In genomic region chr2:44040365-44040764, GRCh38 we compare ENCODE assay signal across 26 cellular contexts.
"Had no signal": no experiment of that assay in that cellular context is flagged by ENCODE, and none has a peak within 500 bp of the region (broad histone marks: within the 10 kb centered on the region; RNA-seq: fewer than 3 reads in every experiment).

No MANE protein-coding gene starts in this region.

- H3K27me3 Mint-ChIP-seq: stimulated activated naive B cell treated with anti-CD40 and anti-IgM and Interleukin-4, amounts not matched to agents 10 μg/mL and 1 μg/mL and 100 μg/mL, for 72 hours; stimulated activated naive CD8-positive, alpha-beta T cell treated with anti-CD3 and anti-CD28 coated beads, Interleukin-15, Interleukin-2, amounts not matched to agents 100 ng/mL and 50 ng/mL, for 24 hours had no signal

- H3K4me3 Mint-ChIP-seq: naive B cell; natural killer cell; nephron progenitor cell; stimulated activated naive B cell treated with anti-CD40 and anti-IgM and Interleukin-4, amounts not matched to agents 10 μg/mL and 1 μg/mL and 100 μg/mL, for 72 hours; stimulated activated naive CD8-positive, alpha-beta T cell treated with anti-CD3 and anti-CD28 coated beads, Interleukin-15, Interleukin-2, amounts not matched to agents 100 ng/mL and 50 ng/mL, for 24 hours had no signal

- H3K9me3 ChIP-seq: left lung, lower lobe of right lung, ovary, right atrium auricular region, right lobe of liver, suprapubic skin, thoracic aorta, tibial artery, upper lobe of right lung, uterus had no signal

- H3K27me3 ChIP-seq: left lung, ovary, right atrium auricular region, right lobe of liver, suprapubic skin, tibial artery, upper lobe of right lung, uterus had no signal

- DNase-seq: hippocampal formation; left colon; left lung; lower lobe of right lung; mammary epithelial cell; mesenchymal stem cell; naive B cell; natural killer cell; nephron progenitor cell; ovary; right lobe of liver; stimulated activated CD4-positive, alpha-beta T cell treated with anti-CD3 and anti-CD28 coated beads, Interleukin-12 subunit alpha, Interleukin-12 subunit beta, amount 100 ng/mL, for 4 hours; stimulated activated CD4-positive, alpha-beta T cell treated with anti-CD3 and anti-CD28 coated beads, Interleukin-15, amount 100 ng/mL, for 24 hours; stimulated activated CD4-positive, alpha-beta T cell treated with anti-CD3 and anti-CD28 coated beads, Interleukin-2, amount 100 ng/mL, for 24 hours; stimulated activated CD4-positive, alpha-beta T cell treated with anti-CD3 and anti-CD28 coated beads, Interleukin-4, amount 100 ng/mL, for 1 hour; stimulated activated naive B cell treated with anti-CD40 and anti-IgM and Interleukin-4, amounts not matched to agents 10 μg/mL and 1 μg/mL and 100 μg/mL, for 72 hours; tibial artery; trophoblast cell; upper lobe of right lung; uterus had no signal

- H3K36me3 ChIP-seq: left lung, lower lobe of right lung, ovary, right atrium auricular region, right lobe of liver, suprapubic skin, thoracic aorta, tibial artery, upper lobe of right lung, uterus had no signal

- H3K4me3 ChIP-seq: left lung, lower lobe of right lung, ovary, right atrium auricular region, right lobe of liver, skin epidermis, suprapubic skin, thoracic aorta, tibial artery, upper lobe of right lung, uterus had no signal

- H3K4me1 Mint-ChIP-seq: natural killer cell, nephron progenitor cell had no signal

- H3K9me3 Mint-ChIP-seq: naive B cell; natural killer cell; nephron progenitor cell; stimulated activated naive B cell treated with anti-CD40 and anti-IgM and Interleukin-4, amounts not matched to agents 10 μg/mL and 1 μg/mL and 100 μg/mL, for 72 hours; stimulated activated naive CD8-positive, alpha-beta T cell treated with anti-CD3 and anti-CD28 coated beads, Interleukin-15, Interleukin-2, amounts not matched to agents 100 ng/mL and 50 ng/mL, for 24 hours had no signal

- ATAC-seq: left colon; left lung; lower lobe of right lung; natural killer cell; right lobe of liver; stimulated activated naive B cell treated with anti-CD40 and anti-IgM and Interleukin-4, amounts not matched to agents 10 μg/mL and 1 μg/mL and 100 μg/mL, for 72 hours; upper lobe of right lung had no signal

- H3K36me3 Mint-ChIP-seq: naive B cell; natural killer cell; stimulated activated naive B cell treated with anti-CD40 and anti-IgM and Interleukin-4, amounts not matched to agents 10 μg/mL and 1 μg/mL and 100 μg/mL, for 72 hours had no signal

- H3K4me1 ChIP-seq: right atrium auricular region, upper lobe of right lung, uterus had no signal

- H3K27ac Mint-ChIP-seq: naive B cell; natural killer cell; nephron progenitor cell; progenitor cell of endocrine pancreas; stimulated activated naive B cell treated with anti-CD40 and anti-IgM and Interleukin-4, amounts not matched to agents 10 μg/mL and 1 μg/mL and 100 μg/mL, for 72 hours; stimulated activated naive CD8-positive, alpha-beta T cell treated with anti-CD3 and anti-CD28 coated beads, Interleukin-15, Interleukin-2, amounts not matched to agents 100 ng/mL and 50 ng/mL, for 24 hours had no signal

- H3K27ac ChIP-seq: left lung, lower lobe of right lung, ovary, right atrium auricular region, right lobe of liver, skin epidermis, suprapubic skin, thoracic aorta, tibial artery, upper lobe of right lung, uterus had no signal
